ENCODE assay signal across 9 cellular contexts in the genomic region with DNA sequence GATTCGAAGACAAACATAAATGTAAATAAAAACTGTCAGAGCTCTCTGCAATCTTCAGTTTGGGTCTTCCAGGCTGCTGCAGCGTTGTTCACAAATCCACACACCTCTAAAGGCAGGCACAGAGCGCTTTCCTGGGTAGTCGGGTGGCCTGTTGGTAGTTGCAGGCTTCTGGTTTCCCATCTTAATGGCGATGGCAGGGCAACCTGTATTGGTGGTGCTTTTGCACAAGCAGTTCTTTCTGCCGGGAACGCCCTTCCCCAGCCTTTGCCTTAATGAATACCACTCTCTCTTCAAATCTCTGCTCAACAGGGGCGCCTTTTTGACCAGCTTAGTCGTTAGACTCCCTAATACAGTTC. TPM values are rescaled to one million over a fixed set of nuclear protein-coding genes. Genes with fewer than 3 reads are reported as not detected.
DNase-seq lines count a peak whose midpoint lies in the region; ATAC-seq and TF ChIP-seq lines count a peak whose summit lies in the region.
"Had no signal": no experiment of that assay in that cellular context is flagged by ENCODE, and none has a peak within 500 bp of the region (broad histone marks: within the 10 kb centered on the region; RNA-seq: fewer than 3 reads in every experiment).

No MANE protein-coding gene starts in this region.

- peak overlapping the region; percentile 46 for H2BK120ac ChIP-seq in trophoblast cell (ENCODE audit: insufficient read depth, low read length, poor library complexity)

- POLR2A ChIA-PET in CD4-positive, alpha-beta T cell (lab: Charles Lee): interaction anchor here (0.9 to 1.7 kb wide), 4 partner anchors 129 to 430 kb away, joined by 3 to 15 read pairs (median 5); partner anchors contain the start of gene SRSF6
- POLR2A ChIA-PET in activated B cell treated with CpG ODN at 0.5 μM for 24 hours (lab: Charles Lee): interaction anchor here (1.3 to 2.9 kb wide), 8 partner anchors 16 to 886 kb away, joined by 3 to 21 read pairs (median 4); partner anchors contain the start of genes MYBL2, SRSF6 and TTPAL

- H3K4me3 ChIP-seq in trophoblast cell (ENCODE audit: low read depth, low read length): no peak overlapping the region

- H3K79me2 ChIP-seq in trophoblast cell (ENCODE audit: control insufficient read depth, insufficient read depth, low read length, poor library complexity): no peaks in the 10 kb centered on the region

- peak overlapping the region; percentile 67 for H2AK5ac ChIP-seq in trophoblast cell (ENCODE audit: low read length)

- no peak for TF ChIP-seq CTCF in CD4-positive, alpha-beta T cell (IDR thresholded peaks at IDR 0.05)
- no peak for TF ChIP-seq CTCF in activated B cell treated with CpG ODN at 0.5 μM for 24 hours (IDR thresholded peaks at IDR 0.05)
- TF ChIP-seq CTCF in glutamatergic neuron (IDR thresholded peaks at IDR 0.05; ENCODE audit: partially characterized antibody, unreplicated experiment): no peak

- H3K9me3 Mint-ChIP-seq in CD4-positive, alpha-beta T cell: no peaks in the 10 kb centered on the region
- H3K9me3 Mint-ChIP-seq in activated B cell treated with CpG ODN at 0.5 μM for 24 hours (no peaks in the 10 kb centered on the region), glutamatergic neuron (ENCODE audit: unreplicated experiment) (no peaks in the 10 kb centered on the region)

- H2BK5ac ChIP-seq in trophoblast cell (ENCODE audit: low read depth, low read length, poor library complexity): peak overlapping the region; percentile 68

- peak overlapping the region; percentile 86 for H3K4me3 Mint-ChIP-seq in CD4-positive, alpha-beta T cell
- H3K4me3 Mint-ChIP-seq in activated B cell treated with CpG ODN at 0.5 μM for 24 hours: peak overlapping the region; percentile 94
- H3K4me3 Mint-ChIP-seq in glutamatergic neuron (ENCODE audit: unreplicated experiment): peak overlapping the region; percentile 96

- peak overlapping the region; percentile 79 for H3K14ac ChIP-seq in trophoblast cell (ENCODE audit: low read length)

- peaks cover 2 to 5% of the 10 kb centered on the region in 2 experiments for H3K36me3 ChIP-seq in trophoblast cell (ENCODE audit: control insufficient read depth in 1 of 2, insufficient read depth in 2 of 2, low read length in 2 of 2)

- H3K79me1 ChIP-seq in trophoblast cell (ENCODE audit: low read length): peaks cover 5% of the 10 kb centered on the region

- H3K4me1 ChIP-seq in trophoblast cell (ENCODE audit: control insufficient read depth in 1 of 2, insufficient read depth in 2 of 2, low read length in 2 of 2): peaks cover 3 to 4% of the 10 kb centered on the region in 2 experiments

- H3K27me3 ChIP-seq in CD4-positive, alpha-beta T cell (ENCODE audit: control insufficient read depth, insufficient read depth, low read length): no peaks in the 10 kb centered on the region
- no peaks in the 10 kb centered on the region for H3K27me3 ChIP-seq in trophoblast cell (ENCODE audit: insufficient read depth, low read length)

- peaks cover 18% of the 10 kb centered on the region for H3K4me1 Mint-ChIP-seq in CD4-positive, alpha-beta T cell (ENCODE audit: low read depth)
- H3K4me1 Mint-ChIP-seq in activated B cell treated with CpG ODN at 0.5 μM for 24 hours: peaks cover 17% of the 10 kb centered on the region
- peaks cover 6% of the 10 kb centered on the region for H3K4me1 Mint-ChIP-seq in glutamatergic neuron (ENCODE audit: low read depth, unreplicated experiment)

- H3K23ac ChIP-seq in trophoblast cell (ENCODE audit: low read length): no peak overlapping the region

- CTCF ChIA-PET in CD4-positive, alpha-beta T cell (lab: Charles Lee): no interaction called here
- CTCF ChIA-PET in activated B cell treated with CpG ODN at 0.5 μM for 24 hours (lab: Charles Lee): interaction anchor here (1.2 to 2.7 kb wide), 3 partner anchors 52 to 102 kb away, joined by 3 to 10 read pairs (median 4); no protein-coding TSS in a partner anchor

- peak overlapping the region; percentile 91 for H3K27ac Mint-ChIP-seq in CD4-positive, alpha-beta T cell
- H3K27ac Mint-ChIP-seq in activated B cell treated with CpG ODN at 0.5 μM for 24 hours (peak overlapping the region; percentile 95), glutamatergic neuron (ENCODE audit: unreplicated experiment) (peak overlapping the region; percentile 96)

- H3K18ac ChIP-seq in trophoblast cell (ENCODE audit: low read length): no peak overlapping the region

- no peak overlapping the region for H3K9ac ChIP-seq in trophoblast cell (ENCODE audit: low read length)

- no peak for ATAC-seq in CD4-positive, alpha-beta T cell (ENCODE audit: poor library complexity)
- peak; percentile 9 for ATAC-seq in HG03439 (IDR thresholded peaks at IDR 0.05; ENCODE audit: unreplicated experiment)
- ATAC-seq in activated B cell treated with CpG ODN at 0.5 μM for 24 hours (ENCODE audit: low read depth): no peak
- ATAC-seq in GM21737 (IDR thresholded peaks at IDR 0.05; ENCODE audit: unreplicated experiment): no peak
- ATAC-seq in HG02571 (IDR thresholded peaks at IDR 0.05; ENCODE audit: unreplicated experiment): no peak

- H2BK12ac ChIP-seq in trophoblast cell (ENCODE audit: low read length): peak overlapping the region; percentile 71

- peak overlapping the region; percentile 60 for H4K91ac ChIP-seq in trophoblast cell (ENCODE audit: low read depth, low read length)

- peak overlapping the region; percentile 70 for H3K4ac ChIP-seq in trophoblast cell (ENCODE audit: low read depth, low read length)

- peaks cover 9% of the 10 kb centered on the region for H3K27me3 Mint-ChIP-seq in CD4-positive, alpha-beta T cell
- H3K27me3 Mint-ChIP-seq in activated B cell treated with CpG ODN at 0.5 μM for 24 hours (peaks cover 2% of the 10 kb centered on the region), glutamatergic neuron (ENCODE audit: unreplicated experiment) (no peaks in the 10 kb centered on the region)

- H4K8ac ChIP-seq in trophoblast cell (ENCODE audit: low read depth, low read length): peak overlapping the region; percentile 97

- H3K4me2 ChIP-seq in trophoblast cell (ENCODE audit: low read length): peak overlapping the region; percentile 71

- peak overlapping the region; percentile 69 for H3K27ac ChIP-seq in CD4-positive, alpha-beta T cell (ENCODE audit: low read depth, low read length)
- no peak overlapping the region for H3K27ac ChIP-seq in trophoblast cell (ENCODE audit: low read depth, low read length)

- H3K36me3 Mint-ChIP-seq in CD4-positive, alpha-beta T cell (ENCODE audit: low read depth): peaks cover 17% of the 10 kb centered on the region
- H3K36me3 Mint-ChIP-seq in activated B cell treated with CpG ODN at 0.5 μM for 24 hours (ENCODE audit: low read depth) (peaks cover 13% of the 10 kb centered on the region), glutamatergic neuron (ENCODE audit: unreplicated experiment) (no peaks in the 10 kb centered on the region)

- H2AFZ ChIP-seq in trophoblast cell (ENCODE audit: insufficient read depth, low read length, poor library complexity): peak overlapping the region; percentile 98

- H4K12ac ChIP-seq in trophoblast cell (ENCODE audit: low read depth, low read length): peak overlapping the region; percentile 95

- WGBS in trophoblast cell (ENCODE audit: extremely low coverage, insufficient coverage, insufficient read length): no CpG with 5 or more reads among the region's 9 CpGs

- intact Hi-C loops in CD4-positive, alpha-beta T cell (cut with DNase I, micrococcal nuclease): loop anchor here (1.0 to 10.0 kb wide), 5 partner anchors 75 to 625 kb away; partner anchors contain the start of genes MYBL2 (in 1 of the 2) and OSER1 (in 1 of the 2)
- intact Hi-C loops in activated B cell treated with CpG ODN at 0.5 μM for 24 hours (cut with micrococcal nuclease): loop anchor here (1.0 to 2.0 kb wide), 6 partner anchors 76 to 621 kb away; partner anchors contain the start of genes MYBL2, OSER1 and SRSF6

- H3K9me3 ChIP-seq in CD4-positive, alpha-beta T cell (ENCODE audit: control insufficient read depth, low read length): no peaks in the 10 kb centered on the region
- no peaks in the 10 kb centered on the region for H3K9me3 ChIP-seq in trophoblast cell (ENCODE audit: insufficient read depth, low read depth, low read length)

- peak in 3 of 10 experiments; percentile 1 to 3 (median 3) for DNase-seq in CD4-positive, alpha-beta T cell
- DNase-seq in activated B cell treated with CpG ODN at 0.5 μM for 24 hours (no peak), glutamatergic neuron (no peak), trophoblast cell (no peak), NCI-H526 treated with DMSO at 0.1 percent for 48 hours (lab: John Stamatoyannopoulos, UW) (no peak)

RNA-seq across cellular contexts. Expression of gene IFT52, which starts 0.7 kb away (rescaled TPM):
- 10 to 100 TPM; 13.7 to 15.5 TPM for total RNA-seq in CD4-positive, alpha-beta T cell
- total RNA-seq in activated B cell treated with CpG ODN at 0.5 μM for 24 hours (18.7 and 20.8 TPM in 2 replicates), glutamatergic neuron (ENCODE audit: unreplicated experiment) (40.3 TPM)
- polyA plus RNA-seq in trophoblast cell (2013): 25.9 and 30.1 TPM in 2 replicates

RNA-seq across cellular contexts. Expression of gene SGK2, which starts 31.2 kb away (rescaled TPM):
- total RNA-seq in CD4-positive, alpha-beta T cell: under 1 TPM; 0.38 to 0.64 TPM
- total RNA-seq in activated B cell treated with CpG ODN at 0.5 μM for 24 hours: 0.73 and 1.1 TPM in 2 replicates
- total RNA-seq in glutamatergic neuron (ENCODE audit: unreplicated experiment): 0.56 TPM
- polyA plus RNA-seq in trophoblast cell (2013): 0.56 and 0.61 TPM in 2 replicates
- total RNA-seq: pulmonary artery endothelial cell had no signal
